ENCODE assay signal across 8 cellular contexts in the genomic region with DNA sequence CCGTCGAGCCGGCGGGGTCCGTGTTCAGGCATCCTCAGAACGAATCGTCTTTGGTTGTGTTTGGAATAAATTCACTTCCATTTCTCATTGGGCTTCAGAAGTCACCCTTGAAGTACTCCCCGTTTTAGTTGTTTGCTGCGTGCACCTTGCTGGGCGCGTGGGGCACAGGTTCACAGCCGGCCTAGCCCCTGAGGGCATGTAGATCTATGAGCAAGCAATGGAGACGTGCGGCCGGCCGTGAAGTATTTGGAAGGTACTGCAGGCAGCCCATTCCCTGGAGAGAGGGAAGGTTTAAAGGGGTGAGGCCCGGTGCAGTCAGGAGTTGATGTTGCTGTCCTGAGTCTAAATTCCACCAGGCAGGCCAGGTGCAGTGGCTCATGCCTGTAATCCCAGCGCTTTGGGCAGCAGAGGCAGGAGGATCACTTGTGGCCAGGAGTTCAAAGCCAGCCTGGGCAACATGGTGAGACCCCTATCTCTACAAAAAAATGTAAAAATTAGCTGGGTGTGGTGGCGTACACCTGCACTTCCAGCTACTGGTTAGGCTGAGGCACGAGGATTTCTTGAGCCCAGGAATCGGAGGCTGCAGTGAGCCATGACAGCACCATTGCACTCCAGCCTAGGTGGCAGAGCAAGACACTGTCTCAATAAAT. TPM values are rescaled to one million over a fixed set of nuclear protein-coding genes. Genes with fewer than 3 reads are reported as not detected.
A peak's percentile ranks its signal among the peaks of the same experiment; 100 is the strongest.
DNase-seq lines count a peak whose midpoint lies in the region; ATAC-seq, FAIRE-seq and TF ChIP-seq lines count a peak whose summit lies in the region.

No MANE protein-coding gene starts in this region.

- H2BK20ac ChIP-seq in H1 (ENCODE audit: low read length), result no peak overlapping the region

- H3K4me3 ChIP-seq in SK-N-SH (ENCODE audit: low read depth in 2 of 2, low read length in 1 of 2), result peak overlapping the region; percentile 84 to 87
- H3K4me3 ChIP-seq in H1 (ENCODE audit: extremely low read depth in 1 of 4, insufficient read depth in 2 of 4, low read depth in 3 of 4, low read length in 4 of 4), result peak overlapping the region; percentile 76 to 97 (median 81)
- peak overlapping the region; percentile 73 for H3K4me3 ChIP-seq in naive thymus-derived CD4-positive, alpha-beta T cell (ENCODE audit: low read length)

- no peak overlapping the region for H3K56ac ChIP-seq in H1 (replicated peaks; ENCODE audit: insufficient read length, low read depth, low read length)

- intact Hi-C loops in naive thymus-derived CD4-positive, alpha-beta T cell (cut with micrococcal nuclease), result loop anchor here in 1 of 2 donors (1.0 kb wide), 1 partner anchor 21 kb away; no protein-coding TSS in a partner anchor

- no peak overlapping the region for H2AK5ac ChIP-seq in H1 (ENCODE audit: low read depth, low read length)

- no peak overlapping the region for H2BK120ac ChIP-seq in H1 (replicated peaks; ENCODE audit: low read depth, low read length)

- no peak for FAIRE-seq in H1 (lab: Jason Lieb, UNC)

- TF ChIP-seq RAD21 in SK-N-SH (IDR thresholded peaks at IDR 0.05; ENCODE audit: low read length) (no peak), H1 (IDR thresholded peaks at IDR 0.05 in 1 of 2, conservative IDR thresholded peaks at IDR 0.05 in 1 of 2; ENCODE audit: low read depth in 2 of 2, low read length in 2 of 2) (no peak)

- POLR2A ChIA-PET in SK-N-SH (lab: Yijun Ruan, JAX) (interaction anchor here (1.1 to 1.3 kb wide), 3 partner anchors 23 to 49 kb away, joined by 4 read pairs; no protein-coding TSS in a partner anchor), H1 (lab: Charles Lee; ENCODE audit: partially characterized antibody) (interaction anchor here (1.0 to 2.9 kb wide), 7 partner anchors 9 to 150 kb away, joined by 3 to 8 read pairs (median 4); no protein-coding TSS in a partner anchor)
- POLR2A ChIA-PET in naive thymus-derived CD4-positive, alpha-beta T cell (lab: Charles Lee), result interaction anchor here (0.7 to 3.8 kb wide), 8 partner anchors 9 to 123 kb away, joined by 3 to 35 read pairs (median 4); a partner anchor contains a TSS

- H3K9ac ChIP-seq in SK-N-SH, result peak overlapping the region; percentile 84
- peak overlapping the region; percentile 31 to 87 (median 70); a peak in 6 of 7 replicates for H3K9ac ChIP-seq in H1 (replicated peaks in 1 of 4; ENCODE audit: extremely low read depth in 1 of 4, low read depth in 3 of 4, low read length in 3 of 4)

- H3K4ac ChIP-seq in H1 (replicated peaks; ENCODE audit: insufficient read length, low read depth, low read length), result no peak overlapping the region

- TF ChIP-seq EP300 in SK-N-SH (IDR thresholded peaks at IDR 0.05; ENCODE audit: borderline replicate concordance in 1 of 2, low read depth in 1 of 2, low read length in 1 of 2), result no peak
- no peak for TF ChIP-seq EP300 in H1 (IDR thresholded peaks at IDR 0.05; ENCODE audit: borderline replicate concordance in 1 of 2, low read depth in 2 of 2, low read length in 2 of 2)

- no peaks in the 10 kb centered on the region for H3K9me2 ChIP-seq in SK-N-SH

- TF ChIP-seq POLR2A in H1 (IDR thresholded peaks at IDR 0.05; ENCODE audit: control extremely low read depth in 1 of 2, low read depth in 2 of 2, low read length in 2 of 2), result no peak

- TF ChIP-seq CTCF in SK-N-SH (IDR thresholded peaks at IDR 0.05) (no peak), H1 (IDR thresholded peaks at IDR 0.05; ENCODE audit: control extremely low read depth in 1 of 3, insufficient read depth in 1 of 3, low read depth in 1 of 3, low read length in 3 of 3) (no peak)

- no peak overlapping the region for H4K91ac ChIP-seq in H1 (replicated peaks; ENCODE audit: insufficient read length, low read length)

- WGBS in SK-N-SH (ENCODE audit: low lambda C conversion rate), result 32% methylated on average over 10 of the region's 21 CpGs
- WGBS in H1 (ENCODE audit: extremely low coverage in 1 of 2, insufficient coverage in 1 of 2, insufficient read length in 1 of 2, insufficient replicate concordance in 2 of 2, low coverage in 1 of 2, low lambda C conversion rate in 2 of 2, missing lambda C conversion rate in 1 of 2), 2 experiments, result 21% methylated on average over 20 of the region's 21 CpGs; no CpG with 5 or more reads in 1 of the 2 experiments

- H2BK12ac ChIP-seq in H1 (ENCODE audit: low read depth, low read length), result no peak overlapping the region

- H3K4me1 ChIP-seq in SK-N-SH (ENCODE audit: control insufficient read depth in 1 of 2, insufficient read depth in 2 of 2, low read depth in 1 of 2, low read length in 1 of 2) (peaks cover 7 to 37% of the 10 kb centered on the region in 2 experiments; a peak in 2 of 4 replicates), H1 (replicated peaks in 1 of 4; ENCODE audit: control insufficient read depth in 3 of 4, insufficient read depth in 4 of 4, low read length in 3 of 4) (peaks cover 4 to 19% (median 12%) of the 10 kb centered on the region in 4 experiments; a peak in 6 of 7 replicates)
- H3K4me1 ChIP-seq in naive thymus-derived CD4-positive, alpha-beta T cell (ENCODE audit: control insufficient read depth in 2 of 2, insufficient read depth in 2 of 2, low read length in 2 of 2), result peaks cover 49 to 51% of the 10 kb centered on the region in 2 donors

- H3K27ac Mint-ChIP-seq in naive thymus-derived CD4-positive, alpha-beta T cell, result peak overlapping the region; percentile 90 to 100 (median 97)

- peak overlapping the region; percentile 87 to 99 (median 96) for H3K4me3 Mint-ChIP-seq in naive thymus-derived CD4-positive, alpha-beta T cell

- no peaks in the 10 kb centered on the region for H3K9me3 Mint-ChIP-seq in naive thymus-derived CD4-positive, alpha-beta T cell

- ATAC-seq in naive thymus-derived CD4-positive, alpha-beta T cell, result no peak
- ATAC-seq in HG03432 (IDR thresholded peaks at IDR 0.05; ENCODE audit: unreplicated experiment), result no peak

- H4K20me1 ChIP-seq in SK-N-SH (ENCODE audit: insufficient read depth), result 0 out of 2 replicates have a peak, but pooled peaks cover 8% of the 10 kb centered on the region
- H4K20me1 ChIP-seq in H1 (replicated peaks in 1 of 2; ENCODE audit: control insufficient read depth in 1 of 2, insufficient read depth in 2 of 2, low read length in 2 of 2), result peaks cover 2 to 16% of the 10 kb centered on the region in 2 experiments

- H3K36me3 Mint-ChIP-seq in naive thymus-derived CD4-positive, alpha-beta T cell, result peaks cover 0 to 10% (median 1%) of the 10 kb centered on the region in 5 donors

- peaks cover 0 to 2% of the 10 kb centered on the region in 2 experiments for H3K36me3 ChIP-seq in SK-N-SH (replicated peaks in 1 of 2; ENCODE audit: control insufficient read depth in 1 of 2, insufficient read depth in 2 of 2, low read length in 1 of 2)
- no peaks in the 10 kb centered on the region for H3K36me3 ChIP-seq in H1 (ENCODE audit: control insufficient read depth in 2 of 4, insufficient read depth in 4 of 4, low read length in 3 of 4)
- H3K36me3 ChIP-seq in naive thymus-derived CD4-positive, alpha-beta T cell (ENCODE audit: control insufficient read depth in 2 of 3, insufficient read depth in 3 of 3, low read length in 3 of 3), result peaks cover 0 to 3% (median 0%) of the 10 kb centered on the region in 3 experiments

- peaks cover 8% of the 10 kb centered on the region; the same call in 1 of the 2 replicates for H3K23me2 ChIP-seq in H1 (ENCODE audit: low read depth, low read length)

- H3K4me1 Mint-ChIP-seq in naive thymus-derived CD4-positive, alpha-beta T cell, result peaks cover 40 to 58% (median 52%) of the 10 kb centered on the region in 7 donors

- no peaks in the 10 kb centered on the region for H3F3A ChIP-seq in SK-N-SH (replicated peaks; ENCODE audit: insufficient read depth)

- H3K27me3 ChIP-seq in SK-N-SH (ENCODE audit: insufficient read depth), result peaks cover 9% of the 10 kb centered on the region; the same call in 1 of the 2 replicates
- H3K27me3 ChIP-seq in H1 (replicated peaks in 1 of 4; ENCODE audit: control insufficient read depth in 3 of 4, extremely low read depth in 1 of 4, insufficient read depth in 3 of 4, low read length in 3 of 4), result peaks cover 0 to 18% (median 8%) of the 10 kb centered on the region in 4 experiments; a peak in 5 of 7 replicates
- no peaks in the 10 kb centered on the region for H3K27me3 ChIP-seq in naive thymus-derived CD4-positive, alpha-beta T cell (ENCODE audit: control insufficient read depth in 2 of 2, insufficient read depth in 2 of 2, low read length in 2 of 2)

- CTCF ChIA-PET in SK-N-SH (lab: Yijun Ruan, JAX) (interaction anchor here (0.8 to 1.8 kb wide), 3 partner anchors 11 to 41 kb away, joined by 4 to 5 read pairs (median 4); no protein-coding TSS in a partner anchor), H1 (lab: Charles Lee; ENCODE audit: partially characterized antibody) (interaction anchor here (1.5 to 1.8 kb wide), 2 partner anchors 9 to 73 kb away, joined by 3 to 6 read pairs; no protein-coding TSS in a partner anchor)
- CTCF ChIA-PET in naive thymus-derived CD4-positive, alpha-beta T cell (lab: Charles Lee), result interaction anchor here (0.8 to 1.5 kb wide), 2 partner anchors 22 to 357 kb away, joined by 3 read pairs; no protein-coding TSS in a partner anchor

- H3K79me2 ChIP-seq in SK-N-SH (ENCODE audit: insufficient read depth), result peaks cover 49% of the 10 kb centered on the region
- peaks cover 0 to 44% of the 10 kb centered on the region in 2 experiments; a peak in 2 of 4 replicates for H3K79me2 ChIP-seq in H1 (ENCODE audit: control insufficient read depth in 1 of 2, insufficient read depth in 2 of 2, low read length in 2 of 2)

- H3K14ac ChIP-seq in H1 (ENCODE audit: insufficient read length), result no peak overlapping the region

- H4K5ac ChIP-seq in H1 (ENCODE audit: insufficient read length, low read depth, low read length), result peak overlapping the region; percentile 2

- H4K8ac ChIP-seq in H1 (ENCODE audit: extremely low read depth, insufficient read depth, low read length), result peak overlapping the region; percentile 94

- H3K4me2 ChIP-seq in SK-N-SH (peak overlapping the region; percentile 86), H1 (ENCODE audit: insufficient read depth in 1 of 2, low read depth in 2 of 2, low read length in 2 of 2) (peak overlapping the region; percentile 78 to 92)

- peak; percentile 37 for DNase-seq in activated naive CD4-positive, alpha-beta T cell treated with Interleukin-2 at 50 U/mL for 16 hours
- no peak for DNase-seq in activated naive CD4-positive, alpha-beta T cell (lab: John Stamatoyannopoulos, UW)
- DNase-seq in SK-N-SH (peak; percentile 63), H1 (ENCODE audit: low read depth in 1 of 2, low spot score in 2 of 2) (no peak), NK-92 (lab: John Stamatoyannopoulos, UW; ENCODE audit: unreplicated experiment) (no peak), MV-4-11 (lab: John Stamatoyannopoulos, UW) (no peak)
- peak in 4 of 9 donors; percentile 14 to 29 (median 21) for DNase-seq in naive thymus-derived CD4-positive, alpha-beta T cell

- peaks cover 13% of the 10 kb centered on the region for H3K79me1 ChIP-seq in H1 (ENCODE audit: low read depth, low read length)

- H3K27ac ChIP-seq in SK-N-SH (ENCODE audit: low read depth in 2 of 2, low read length in 1 of 2) (no peak overlapping the region; a peak in 1 of 4 replicates), H1 (ENCODE audit: low read depth, low read length) (no peak overlapping the region)
- H3K27ac ChIP-seq in naive thymus-derived CD4-positive, alpha-beta T cell (ENCODE audit: low read depth, low read length), result peak overlapping the region; percentile 73

- H3K23ac ChIP-seq in H1 (ENCODE audit: insufficient read length), result no peak overlapping the region

- no peak overlapping the region for H2BK5ac ChIP-seq in H1 (ENCODE audit: low read depth, low read length)

- H2AFZ ChIP-seq in SK-N-SH (ENCODE audit: low read depth) (0 out of 2 replicates have a peak overlapping the region, but pooled peaks have one; percentile 41), H1 (ENCODE audit: low read length) (no peak overlapping the region)

- H2BK15ac ChIP-seq in H1 (ENCODE audit: low read length), result no peak overlapping the region

- H3K27me3 Mint-ChIP-seq in naive thymus-derived CD4-positive, alpha-beta T cell, result peaks cover 0 to 12% (median 3%) of the 10 kb centered on the region in 5 donors

- no peaks in the 10 kb centered on the region for H3K9me3 ChIP-seq in SK-N-SH
- H3K9me3 ChIP-seq in H1 (ENCODE audit: insufficient read depth in 2 of 2, low read depth in 1 of 2, low read length in 1 of 2), result no peaks in the 10 kb centered on the region
- H3K9me3 ChIP-seq in naive thymus-derived CD4-positive, alpha-beta T cell (ENCODE audit: control insufficient read depth in 2 of 3, low read length in 3 of 3), result no peaks in the 10 kb centered on the region

- H3K18ac ChIP-seq in H1 (ENCODE audit: extremely low read depth, low read length), result no peak overlapping the region

RNA-seq across cellular contexts. Expression of a gene that starts 0.7 kb away (rescaled TPM):
- polyA plus RNA-seq in SK-N-SH (2012; rRNA removed) (14.9 and 18.8 TPM in 2 replicates), H1 (2011; rRNA removed) (15.6 and 23.6 TPM in 2 replicates)
- 9.1 and 11.1 TPM in 2 replicates for polyA plus RNA-seq in SK-N-SH (2012; cell fraction: cytosol; rRNA removed)
- polyA plus RNA-seq in SK-N-SH (2012; cell fraction: nucleus; rRNA removed), result 25.9 and 33.9 TPM in 2 replicates
- 22.9 and 27.0 TPM in 2 replicates for total RNA-seq in H1 (2021; fragmentation: NEBNext Ultra II Directional; extraction: Animal tissue kit (Norgen Biotek cat#: 25700))
- 19.6 TPM for polyA plus RNA-seq in H1 (2011; cell fraction: cytosol; rRNA removed)
- 33.2 TPM for polyA plus RNA-seq in H1 (2011; cell fraction: nucleus; rRNA removed)
- polyA plus RNA-seq in H1 (2012, experiment 1 of 2), result 12.0 to 21.9 TPM (median 18.2 TPM) in 4 replicates
- 14.4 TPM for polyA plus RNA-seq in H1 (2012, experiment 2 of 2)
- polyA plus RNA-seq in H1 (2013, experiment 1 of 2), result 11.6 TPM
- 10.5 TPM for polyA plus RNA-seq in H1 (2013, experiment 2 of 2)
- polyA minus RNA-seq in H1 (2011; rRNA and poly(A)+ RNA removed), result 10.0 and 20.1 TPM in 2 replicates
- polyA minus RNA-seq in H1 (2011; cell fraction: cytosol; rRNA and poly(A)+ RNA removed), result 22.5 TPM
- polyA minus RNA-seq in H1 (2011; cell fraction: nucleus; rRNA and poly(A)+ RNA removed), result 26.1 TPM
- total RNA-seq in naive thymus-derived CD4-positive, alpha-beta T cell, result 10 to 100 TPM; 61.9 to 84.1 (median 74.3) TPM
- polyA plus RNA-seq in naive thymus-derived CD4-positive, alpha-beta T cell, result 10 to 100 TPM; 26.2 to 45.7 TPM

Comparison
In these comparisons a context has a peak if more than half of its experiments do, and no peak if none do; other contexts are left out.
1. DNase-seq: peak in activated naive CD4-positive, alpha-beta T cell treated with Interleukin-2 at 50 U/mL for 16 hours (single experiment) and SK-N-SH (single experiment); none in activated naive CD4-positive, alpha-beta T cell (0 of 4), H1 (0 of 2), NK-92 (single experiment) and MV-4-11 (single experiment).
2. Peak in every context shown above with its lines, with median percentiles within 50 percentile points of each other: H3K4me3 ChIP-seq.